2 cellular contexts compared by ENCODE assay signal in genomic region chr11:100851129-100851528, GRCh38.
TF ChIP-seq lines count a peak whose summit lies in the region.

No MANE protein-coding gene starts in this region.

TF ChIP-seq in SK-N-SH, 30 proteins besides CTCF, POLR2A, EP300 and RAD21 (continued from another document):
- TF ChIP-seq ZBTB33 (IDR thresholded peaks at IDR 0.05; ENCODE audit: borderline replicate concordance, low read depth) (no peak), FOSL2 (IDR thresholded peaks at IDR 0.05; ENCODE audit: borderline replicate concordance, low read depth) (peak; percentile 16; the same call in 1 of the 2 replicates), MAX (IDR thresholded peaks at IDR 0.05; ENCODE audit: low read depth) (no peak), POLR2AphosphoS5 (IDR thresholded peaks at IDR 0.05; ENCODE audit: low read depth, low read length) (no peak)

TF ChIP-seq in SK-N-SH treated with all-trans-retinoic acid at 6 μM for 48 hours, 23 proteins besides CTCF, POLR2A, EP300 and RAD21 (continued from another document):
- no peak for TF ChIP-seq ESRRG (CRISPR knock-in tag; IDR thresholded peaks at IDR 0.05)
- TF ChIP-seq ZNF8 (CRISPR knock-in tag; IDR thresholded peaks at IDR 0.05), result no peak
- TF ChIP-seq ZNF565 (CRISPR knock-in tag; conservative IDR thresholded peaks at IDR 0.05; ENCODE audit: low read depth), result no peak
- TF ChIP-seq OSR1 (CRISPR knock-in tag; IDR thresholded peaks at IDR 0.05), result no peak
- TF ChIP-seq TOX (CRISPR knock-in tag; IDR thresholded peaks at IDR 0.05; ENCODE audit: borderline replicate concordance), result no peak
- no peak for TF ChIP-seq TCF4 (CRISPR knock-in tag; IDR thresholded peaks at IDR 0.05; ENCODE audit: borderline replicate concordance)
- TF ChIP-seq TSHZ2 (CRISPR knock-in tag; IDR thresholded peaks at IDR 0.05), result no peak
- no peak for TF ChIP-seq ZFP3 (CRISPR knock-in tag; IDR thresholded peaks at IDR 0.05)
- no peak for TF ChIP-seq ISL1 (CRISPR knock-in tag; IDR thresholded peaks at IDR 0.05)
- no peak for TF ChIP-seq CSRNP3 (CRISPR knock-in tag; IDR thresholded peaks at IDR 0.05)
- no peak for TF ChIP-seq CREB5 (CRISPR knock-in tag; IDR thresholded peaks at IDR 0.05; ENCODE audit: low read depth)
